In the genomic region with DNA sequence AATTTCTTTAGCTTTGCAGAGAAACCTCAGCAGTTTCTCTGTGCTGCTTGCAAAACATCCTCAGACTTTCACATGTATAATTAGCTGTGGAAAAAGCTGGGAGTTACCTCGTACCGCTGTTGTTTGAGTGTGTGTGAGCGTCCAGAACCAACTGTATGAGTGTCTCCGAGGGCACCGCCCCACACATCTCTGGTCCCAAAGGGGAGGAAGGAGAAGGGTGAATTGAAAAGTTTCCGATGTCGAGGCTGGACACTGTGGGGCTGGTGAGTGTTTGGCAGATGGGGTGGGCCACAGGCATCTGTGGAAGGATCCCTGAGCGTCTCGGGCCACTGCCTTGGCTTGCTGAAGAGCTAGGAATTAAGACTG, we compare ENCODE assay signal across 8 cellular contexts. TPM values are rescaled to one million over a fixed set of nuclear protein-coding genes. Genes with fewer than 3 reads are reported as not detected.
A peak's percentile ranks its signal among the peaks of the same experiment; 100 is the strongest.
DNase-seq lines count a peak whose midpoint lies in the region; ATAC-seq and TF ChIP-seq lines count a peak whose summit lies in the region.

No MANE protein-coding gene starts in this region.

- POLR2A ChIA-PET in activated naive CD8-positive, alpha-beta T cell treated with anti-CD3 and anti-CD28 coated beads, Interleukin-2, amount 10 ng/mL, durations not matched to agents 7 days and 5 days (lab: Charles Lee), result interaction anchor here (0.7 to 3.0 kb wide), 6 partner anchors 13 to 764 kb away, joined by 3 to 25 read pairs (median 6); a partner anchor contains a TSS

- H3K36me3 ChIP-seq in MG63 (peaks cover 36% of the 10 kb centered on the region), gastrocnemius medialis (no peaks in the 10 kb centered on the region)

- no peaks in the 10 kb centered on the region for H3K9me3 ChIP-seq in MG63
- H3K9me3 ChIP-seq in gastrocnemius medialis, result no peaks in the 10 kb centered on the region

- peaks cover 46% of the 10 kb centered on the region for H3K4me1 Mint-ChIP-seq in activated naive CD8-positive, alpha-beta T cell treated with anti-CD3 and anti-CD28 coated beads, Interleukin-2, amount 10 ng/mL, durations not matched to agents 7 days and 5 days

- H3K27me3 Mint-ChIP-seq in activated naive CD8-positive, alpha-beta T cell treated with anti-CD3 and anti-CD28 coated beads, Interleukin-2, amount 10 ng/mL, durations not matched to agents 7 days and 5 days, result no peaks in the 10 kb centered on the region

- H3K36me3 Mint-ChIP-seq in activated naive CD8-positive, alpha-beta T cell treated with anti-CD3 and anti-CD28 coated beads, Interleukin-2, amount 10 ng/mL, durations not matched to agents 7 days and 5 days, result peaks cover 20% of the 10 kb centered on the region

- in situ Hi-C loops in gastrocnemius medialis (cut with MboI; ENCODE audit: low sequenced_read_pairs in 4 of 4), result loop anchor here in 3 of 4 donors (5.0 to 10.0 kb wide), 3 partner anchors 64 to 123 kb away; no protein-coding TSS in a partner anchor

- no peaks in the 10 kb centered on the region for H3K9me3 Mint-ChIP-seq in activated naive CD8-positive, alpha-beta T cell treated with anti-CD3 and anti-CD28 coated beads, Interleukin-2, amount 10 ng/mL, durations not matched to agents 7 days and 5 days

- peak overlapping the region; percentile 86 for H3K27ac Mint-ChIP-seq in activated naive CD8-positive, alpha-beta T cell treated with anti-CD3 and anti-CD28 coated beads, Interleukin-2, amount 10 ng/mL, durations not matched to agents 7 days and 5 days

- H3K27me3 ChIP-seq in MG63 (no peaks in the 10 kb centered on the region), gastrocnemius medialis (no peaks in the 10 kb centered on the region)

- peaks cover 31 to 50% of the 10 kb centered on the region in 2 donors for H3K4me1 ChIP-seq in gastrocnemius medialis

- no peak for TF ChIP-seq POLR2A in gastrocnemius medialis (IDR thresholded peaks at IDR 0.05)

- no peak for TF ChIP-seq CTCF in gastrocnemius medialis (IDR thresholded peaks at IDR 0.05 in 4 of 5, conservative IDR thresholded peaks at IDR 0.05 in 1 of 5)

- peak overlapping the region; percentile 80 to 84 (median 82) for H3K27ac ChIP-seq in gastrocnemius medialis

- peak; percentile 32 for DNase-seq in DMS79 (lab: John Stamatoyannopoulos, UW)
- DNase-seq in MG63, result no peak
- no peak for DNase-seq in activated naive CD8-positive, alpha-beta T cell treated with anti-CD3 and anti-CD28 coated beads, Interleukin-2, amount 10 ng/mL, durations not matched to agents 7 days and 5 days
- peak; percentile 55 for DNase-seq in hepatic stellate cell (ENCODE audit: low spot score)
- DNase-seq in gastrocnemius medialis, result peak in 1 of 2 donors; percentile 27
- DNase-seq in NCI-H1105 (lab: John Stamatoyannopoulos, UW), result no peak
- DNase-seq in GDM1 (lab: John Stamatoyannopoulos, UW), result no peak
- DNase-seq in NCI-H1092 treated with DMSO at 0.1 percent for 48 hours (lab: John Stamatoyannopoulos, UW), result no peak

- ATAC-seq in activated naive CD8-positive, alpha-beta T cell treated with anti-CD3 and anti-CD28 coated beads, Interleukin-2, amount 10 ng/mL, durations not matched to agents 7 days and 5 days (ENCODE audit: low read depth), result no peak
- ATAC-seq in gastrocnemius medialis, result no peak

- intact Hi-C loops in gastrocnemius medialis (cut with DNase I; ENCODE audit: low total_unique reads), result loop anchor here (2.0 to 10.0 kb wide), 5 partner anchors 44 to 353 kb away; no protein-coding TSS in a partner anchor

- H3K4me3 ChIP-seq in MG63 (peak overlapping the region; percentile 73), gastrocnemius medialis (peak overlapping the region; percentile 65 to 78 (median 71))

- H3K4me3 Mint-ChIP-seq in activated naive CD8-positive, alpha-beta T cell treated with anti-CD3 and anti-CD28 coated beads, Interleukin-2, amount 10 ng/mL, durations not matched to agents 7 days and 5 days, result peak overlapping the region; percentile 93

RNA-seq across cellular contexts. Expression of a gene that starts 1.2 kb away (rescaled TPM):
- total RNA-seq in MG63 (2014; rRNA removed; shearing (Covaris generic); ENCODE audit: low replicate concordance), result 37.6 and 43.6 TPM in 2 replicates
- 10 to 100 TPM; 64.5 to 67.2 TPM for total RNA-seq in activated naive CD8-positive, alpha-beta T cell treated with anti-CD3 and anti-CD28 coated beads, Interleukin-2, amount 10 ng/mL, durations not matched to agents 7 days and 5 days
- total RNA-seq in gastrocnemius medialis, result 10 to 100 TPM in 3 of 4 donors, 1 to 10 TPM in 1; 9.3 to 19.0 (median 12.0) TPM

Comparison
In these comparisons a context has a peak if more than half of its experiments do, and no peak if none do; other contexts are left out.
1. DNase-seq: peak in DMS79 (single experiment) and hepatic stellate cell (single experiment); none in MG63 (single experiment), activated naive CD8-positive, alpha-beta T cell treated with anti-CD3 and anti-CD28 coated beads, Interleukin-2, amount 10 ng/mL, durations not matched to agents 7 days and 5 days (single experiment), NCI-H1105 (single experiment), GDM1 (single experiment) and NCI-H1092 treated with DMSO at 0.1 percent for 48 hours (single experiment).